Comparison of ENCODE assay signal across 9 cellular contexts in genomic region chr11:33016654-33017053, GRCh38. TPM values are rescaled to one million over a fixed set of nuclear protein-coding genes. Genes with fewer than 3 reads are reported as not detected.
DNase-seq lines count a peak whose midpoint lies in the region; TF ChIP-seq lines count a peak whose summit lies in the region.
"Had no signal": no experiment of that assay in that cellular context is flagged by ENCODE, and none has a peak within 500 bp of the region (broad histone marks: within the 10 kb centered on the region; RNA-seq: fewer than 3 reads in every experiment).

No MANE protein-coding gene starts in this region.

- peak overlapping the region; percentile 52 for H3K4me3 ChIP-seq in HUES48 (ENCODE audit: low read depth, low read length)
- H3K4me3 ChIP-seq in mammary epithelial cell (replicated peaks in 1 of 3; ENCODE audit: insufficient read depth in 1 of 3, low read depth in 2 of 3, low read length in 3 of 3) = peak overlapping the region; percentile 57 to 73 (median 70)
- peak overlapping the region; percentile 75 to 81 for H3K4me3 ChIP-seq in muscle layer of duodenum (ENCODE audit: low read depth in 1 of 2, low read length in 2 of 2)

- H3K9me3 ChIP-seq in HUES48 (ENCODE audit: control insufficient read depth, insufficient read depth, low read length) (no peaks in the 10 kb centered on the region), mammary epithelial cell (replicated peaks; ENCODE audit: insufficient read depth, low read length) (no peaks in the 10 kb centered on the region), muscle layer of duodenum (ENCODE audit: control insufficient read depth in 1 of 2, low read length in 2 of 2) (no peaks in the 10 kb centered on the region)

- H3K27me3 ChIP-seq in HUES48 (ENCODE audit: control insufficient read depth, insufficient read depth, low read length) (peaks cover 16% of the 10 kb centered on the region), mammary epithelial cell (ENCODE audit: insufficient read depth, low read length) (no peaks in the 10 kb centered on the region), muscle layer of duodenum (ENCODE audit: low read depth, low read length) (no peaks in the 10 kb centered on the region)

- intact Hi-C loops in mammary epithelial cell (cut with micrococcal nuclease) = loop anchor here (1.0 kb wide), 1 partner anchor 23 kb away; the partner anchor contains the start of gene TCP11L1

- TF ChIP-seq CTCF in mammary epithelial cell (conservative IDR thresholded peaks at IDR 0.05 in 1 of 2, IDR thresholded peaks at IDR 0.05 in 1 of 2; ENCODE audit: extremely low read depth in 1 of 2, insufficient read depth in 1 of 2, low read depth in 1 of 2, low read length in 2 of 2) = no peak

- no peaks in the 10 kb centered on the region for H4K20me1 ChIP-seq in mammary epithelial cell (ENCODE audit: insufficient read depth, low read length)

- dilution Hi-C loops in mammary epithelial cell (cut with HindIII; ENCODE audit: low sequenced_read_pairs) = no loop called here

- H3K79me2 ChIP-seq in mammary epithelial cell (ENCODE audit: insufficient read depth, low read length) = peaks cover 25% of the 10 kb centered on the region

- no TSS peak for BruUV-seq in mammary epithelial cell (replicated peaks; lab: Mats Ljungman, UMichigan)

- H3K27ac ChIP-seq in HUES48 (ENCODE audit: low read depth, low read length) (no peak overlapping the region), mammary epithelial cell (ENCODE audit: insufficient read depth, low read depth, low read length) (no peak overlapping the region), muscle layer of duodenum (ENCODE audit: low read length) (no peak overlapping the region)

- in situ Hi-C loops in mammary epithelial cell (cut with MboI; ENCODE audit: low sequenced_read_pairs in 2 of 2) = no loop called here

- H2AFZ ChIP-seq in mammary epithelial cell (ENCODE audit: low read depth, low read length) = no peak overlapping the region

- no peaks in the 10 kb centered on the region for H3K36me3 ChIP-seq in HUES48 (ENCODE audit: control insufficient read depth, insufficient read depth, low read length)
- H3K36me3 ChIP-seq in mammary epithelial cell (ENCODE audit: insufficient read depth, low read length) = no peaks in the 10 kb centered on the region
- no peaks in the 10 kb centered on the region for H3K36me3 ChIP-seq in muscle layer of duodenum (ENCODE audit: control insufficient read depth in 1 of 2, insufficient read depth in 2 of 2, low read length in 2 of 2)

- DNase-seq in A172 (ENCODE audit: low spot score) = peak; percentile 27
- peak; percentile 17 for DNase-seq in mammary epithelial cell
- no peak for DNase-seq in NCI-H2227 treated with DMSO at 0.1 percent for 48 hours (lab: John Stamatoyannopoulos, UW)
- DNase-seq in NCI-H2171 treated with DMSO at 0.1 percent for 48 hours (lab: John Stamatoyannopoulos, UW) = no peak
- DNase-seq in NCI-H146 treated with DMSO at 0.1 percent for 48 hours (lab: John Stamatoyannopoulos, UW; ENCODE audit: unreplicated experiment) = no peak
- DNase-seq in Ammon's horn (ENCODE audit: low spot score) = no peak
- DNase-seq: SHP77 had no signal

- 73% methylated on average over 4 of the region's 4 CpGs for WGBS in mammary epithelial cell (ENCODE audit: low coverage, missing lambda C conversion rate)

- H3K4me1 ChIP-seq in HUES48 (ENCODE audit: control insufficient read depth, insufficient read depth, low read length) = peaks cover 18% of the 10 kb centered on the region
- H3K4me1 ChIP-seq in mammary epithelial cell (ENCODE audit: insufficient read depth, low read length) = peaks cover 12% of the 10 kb centered on the region
- H3K4me1 ChIP-seq in muscle layer of duodenum (ENCODE audit: control insufficient read depth in 1 of 2, insufficient read depth in 2 of 2, low read length in 2 of 2) = peaks cover 0 to 7% of the 10 kb centered on the region in 2 donors

- no peak overlapping the region for H3K9ac ChIP-seq in HUES48 (ENCODE audit: low read depth, low read length)
- no peak overlapping the region for H3K9ac ChIP-seq in mammary epithelial cell (ENCODE audit: insufficient read depth, low read length)

- peak overlapping the region; percentile 81 for H3K4me2 ChIP-seq in mammary epithelial cell (ENCODE audit: insufficient read depth, low read depth, low read length)

- CTCF ChIA-PET in mammary epithelial cell (lab: Charles Lee; ENCODE audit: low non-redundant PET) = no interaction called here

RNA-seq across cellular contexts. Expression of gene DEPDC7, which starts 1.0 kb away (rescaled TPM):
- 13.6 and 13.8 TPM in 2 replicates for total RNA-seq in A172 (2014; rRNA removed; shearing (Covaris generic))
- total RNA-seq in mammary epithelial cell = 1 to 10 TPM; 5.2 to 6.8 TPM
- polyA plus RNA-seq in mammary epithelial cell = 5.7 TPM
- 1.7 TPM for polyA minus RNA-seq in mammary epithelial cell

RNA-seq across cellular contexts. Expression of gene TCP11L1, which starts 22.7 kb away (rescaled TPM):
- 14.7 and 15.9 TPM in 2 replicates for total RNA-seq in A172 (2014; rRNA removed; shearing (Covaris generic))
- total RNA-seq in mammary epithelial cell = 10 to 100 TPM; 32.0 to 51.2 TPM
- 19.2 TPM for polyA plus RNA-seq in mammary epithelial cell
- 36.2 TPM for polyA minus RNA-seq in mammary epithelial cell

Comparison
In these comparisons a context has a peak if more than half of its experiments do, and no peak if none do; other contexts are left out.
1. DNase-seq: peak in A172 (single experiment) and mammary epithelial cell (single experiment); none in NCI-H2227 treated with DMSO at 0.1 percent for 48 hours (single experiment), NCI-H2171 treated with DMSO at 0.1 percent for 48 hours (single experiment), NCI-H146 treated with DMSO at 0.1 percent for 48 hours (single experiment) and Ammon's horn (single experiment).
2. Peak in every context shown above with its lines, with median percentiles within 50 percentile points of each other: H3K4me3 ChIP-seq.